In the genomic region with DNA sequence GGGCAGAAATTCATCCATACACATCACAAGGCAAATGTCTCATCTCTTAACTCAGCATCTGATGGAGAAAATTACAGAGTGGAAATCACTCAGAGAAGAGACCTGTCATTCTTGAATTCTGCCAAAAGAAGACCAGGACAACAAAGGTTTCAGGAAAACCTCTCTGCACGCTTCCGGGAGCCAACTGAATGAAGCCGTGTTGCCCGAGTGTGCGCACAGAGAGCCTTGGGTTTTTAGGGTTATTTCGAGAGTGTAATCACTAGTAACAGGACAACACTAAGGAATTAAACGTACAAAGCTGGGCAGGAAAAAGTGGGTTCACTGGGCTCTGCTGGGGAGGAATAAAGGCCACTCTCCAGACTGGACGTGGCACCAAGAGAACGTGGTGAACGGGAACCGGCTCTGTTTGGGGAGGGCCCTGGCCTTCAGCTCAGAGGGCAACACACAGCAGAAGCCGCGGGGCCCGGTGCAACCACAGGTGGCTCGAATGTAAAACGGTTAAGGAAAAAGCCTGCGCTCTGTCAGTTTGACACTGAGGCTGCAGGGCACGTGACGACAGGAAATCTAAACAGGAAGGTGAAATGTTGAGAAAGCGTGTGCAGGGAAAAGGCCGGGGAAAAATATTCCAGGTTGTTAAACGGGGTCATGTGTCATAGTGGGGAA, we compare ENCODE assay signal across 1 cellular context.
TF ChIP-seq lines count a peak whose summit lies in the region.

No MANE protein-coding gene starts in this region.

TF ChIP-seq in SK-N-SH treated with all-trans-retinoic acid at 6 μM for 48 hours, 23 proteins besides CTCF, POLR2A, EP300 and RAD21 (continued from another document):
- TF ChIP-seq, protein P1, sequence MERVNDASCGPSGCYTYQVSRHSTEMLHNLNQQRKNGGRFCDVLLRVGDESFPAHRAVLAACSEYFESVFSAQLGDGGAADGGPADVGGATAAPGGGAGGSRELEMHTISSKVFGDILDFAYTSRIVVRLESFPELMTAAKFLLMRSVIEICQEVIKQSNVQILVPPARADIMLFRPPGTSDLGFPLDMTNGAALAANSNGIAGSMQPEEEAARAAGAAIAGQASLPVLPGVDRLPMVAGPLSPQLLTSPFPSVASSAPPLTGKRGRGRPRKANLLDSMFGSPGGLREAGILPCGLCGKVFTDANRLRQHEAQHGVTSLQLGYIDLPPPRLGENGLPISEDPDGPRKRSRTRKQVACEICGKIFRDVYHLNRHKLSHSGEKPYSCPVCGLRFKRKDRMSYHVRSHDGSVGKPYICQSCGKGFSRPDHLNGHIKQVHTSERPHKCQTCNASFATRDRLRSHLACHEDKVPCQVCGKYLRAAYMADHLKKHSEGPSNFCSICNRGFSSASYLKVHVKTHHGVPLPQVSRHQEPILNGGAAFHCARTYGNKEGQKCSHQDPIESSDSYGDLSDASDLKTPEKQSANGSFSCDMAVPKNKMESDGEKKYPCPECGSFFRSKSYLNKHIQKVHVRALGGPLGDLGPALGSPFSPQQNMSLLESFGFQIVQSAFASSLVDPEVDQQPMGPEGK (CRISPR knock-in tag; IDR thresholded peaks at IDR 0.05; ENCODE audit: borderline replicate concordance), result no peak
